In the genomic region with DNA sequence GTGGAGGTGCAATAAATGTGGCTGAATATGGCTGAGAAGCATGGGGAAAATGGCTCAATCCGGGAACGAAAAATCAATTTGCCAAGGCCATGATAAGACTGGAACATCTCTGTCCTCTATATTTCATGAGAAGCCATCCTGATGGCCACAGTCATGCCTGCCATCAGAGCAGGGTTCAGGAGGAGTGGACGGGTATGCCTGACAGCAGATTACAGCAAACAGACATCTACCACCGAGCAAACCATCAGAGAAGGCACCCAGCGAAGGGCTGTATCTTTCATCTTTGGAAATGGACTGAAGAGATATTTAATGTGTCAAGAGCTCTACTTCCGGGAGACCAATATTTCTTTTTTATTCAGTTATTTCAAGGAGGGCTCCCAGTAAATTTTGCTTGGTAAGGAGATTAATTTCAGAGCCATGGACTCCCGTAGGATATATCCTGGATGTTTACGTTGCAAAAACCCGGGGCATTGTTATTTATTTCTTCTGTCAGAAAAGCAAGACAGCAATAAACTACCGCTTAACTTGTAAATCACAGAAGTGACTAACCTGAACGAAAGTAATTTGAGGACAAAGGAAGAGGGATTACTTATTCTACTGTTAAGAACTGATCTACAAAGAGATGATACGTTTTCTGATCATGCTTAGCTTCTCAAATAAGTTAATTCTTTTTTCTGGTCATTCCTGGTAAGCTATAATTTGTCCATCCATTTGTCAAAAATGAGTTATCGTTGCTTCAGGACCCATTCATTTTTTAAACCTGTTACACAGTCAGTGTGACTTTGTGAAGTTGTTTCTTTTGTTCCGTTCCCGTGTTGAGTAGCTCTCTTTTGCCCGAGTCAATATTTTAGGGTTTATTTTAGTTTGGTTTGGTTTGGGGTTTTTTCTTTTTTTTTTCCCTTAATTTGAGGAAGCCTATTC, we compare ENCODE assay signal across 8 cellular contexts.
DNase-seq lines count a peak whose midpoint lies in the region; ATAC-seq and TF ChIP-seq lines count a peak whose summit lies in the region.

No MANE protein-coding gene starts in this region.

- no peaks in the 10 kb centered on the region for H3K36me3 Mint-ChIP-seq in activated CD4-positive, alpha-beta memory T cell treated with anti-CD3 and anti-CD28 coated beads, Interleukin-2, amount 10 ng/mL, durations not matched to agents 7 days and 5 days (ENCODE audit: low read depth)

- peak overlapping the region; percentile 37 for H3K9ac ChIP-seq in HUES48 (ENCODE audit: low read depth, low read length)

- no peak for ATAC-seq in HG02938 (IDR thresholded peaks at IDR 0.05; ENCODE audit: unreplicated experiment)
- no peak for ATAC-seq in GM18858 (IDR thresholded peaks at IDR 0.05; ENCODE audit: unreplicated experiment)
- ATAC-seq in HG03457 (IDR thresholded peaks at IDR 0.05; ENCODE audit: unreplicated experiment) = no peak

- H3K9me3 Mint-ChIP-seq in activated CD4-positive, alpha-beta memory T cell treated with anti-CD3 and anti-CD28 coated beads, Interleukin-2, amount 10 ng/mL, durations not matched to agents 7 days and 5 days = no peaks in the 10 kb centered on the region

- no peaks in the 10 kb centered on the region for H3K27me3 ChIP-seq in HUES48 (ENCODE audit: control insufficient read depth, insufficient read depth, low read length)
- H3K27me3 ChIP-seq in left ventricle myocardium inferior (ENCODE audit: low read depth) = no peaks in the 10 kb centered on the region

- POLR2A ChIA-PET in activated CD4-positive, alpha-beta memory T cell treated with anti-CD3 and anti-CD28 coated beads, Interleukin-2, amount 10 ng/mL, durations not matched to agents 7 days and 5 days (lab: Charles Lee) = interaction anchor here (1.3 to 11.4 kb wide), 14 partner anchors 10 to 1410 kb away, joined by 3 to 452 read pairs (median 20); a partner anchor contains a TSS

- peak overlapping the region; percentile 54 for H3K4me3 ChIP-seq in HUES48 (ENCODE audit: low read depth, low read length)
- H3K4me3 ChIP-seq in left ventricle myocardium inferior = peak overlapping the region; percentile 59

- H3K4me3 Mint-ChIP-seq in activated CD4-positive, alpha-beta memory T cell treated with anti-CD3 and anti-CD28 coated beads, Interleukin-2, amount 10 ng/mL, durations not matched to agents 7 days and 5 days = peak overlapping the region; percentile 78

- H3K27ac ChIP-seq in HUES48 (ENCODE audit: low read depth, low read length) (peak overlapping the region; percentile 99), left ventricle myocardium inferior (replicated peaks) (peak overlapping the region; percentile 84)

- no peaks in the 10 kb centered on the region for H3K9me3 ChIP-seq in HUES48 (ENCODE audit: control insufficient read depth, insufficient read depth, low read length)
- H3K9me3 ChIP-seq in left ventricle myocardium inferior (replicated peaks) = no peaks in the 10 kb centered on the region

- H3K4me1 Mint-ChIP-seq in activated CD4-positive, alpha-beta memory T cell treated with anti-CD3 and anti-CD28 coated beads, Interleukin-2, amount 10 ng/mL, durations not matched to agents 7 days and 5 days = peaks cover 65% of the 10 kb centered on the region

- no peaks in the 10 kb centered on the region for H3K27me3 Mint-ChIP-seq in activated CD4-positive, alpha-beta memory T cell treated with anti-CD3 and anti-CD28 coated beads, Interleukin-2, amount 10 ng/mL, durations not matched to agents 7 days and 5 days

- intact Hi-C loops in left ventricle myocardium inferior (cut with micrococcal nuclease) = no loop called here

- peak overlapping the region; percentile 93 for H3K27ac Mint-ChIP-seq in activated CD4-positive, alpha-beta memory T cell treated with anti-CD3 and anti-CD28 coated beads, Interleukin-2, amount 10 ng/mL, durations not matched to agents 7 days and 5 days

- H3K4me1 ChIP-seq in HUES48 (ENCODE audit: control insufficient read depth, insufficient read depth, low read length) (peaks cover 62% of the 10 kb centered on the region), left ventricle myocardium inferior (peaks cover 16% of the 10 kb centered on the region)

- H3K36me3 ChIP-seq in HUES48 (ENCODE audit: control insufficient read depth, insufficient read depth, low read length) (no peaks in the 10 kb centered on the region), left ventricle myocardium inferior (no peaks in the 10 kb centered on the region)

- DNase-seq in DMS79 treated with DMSO at 0.1 percent for 48 hours (lab: John Stamatoyannopoulos, UW) (peak; percentile 54), left ventricle myocardium inferior (no peak), retina (peak; percentile 64)
- no peak for DNase-seq in activated CD4-positive, alpha-beta memory T cell treated with anti-CD3 and anti-CD28 coated beads, Interleukin-2, amount 10 ng/mL, durations not matched to agents 7 days and 5 days

- TF ChIP-seq CTCF in left ventricle myocardium inferior (IDR thresholded peaks at IDR 0.05; ENCODE audit: borderline replicate concordance) = no peak

- CTCF ChIA-PET in activated CD4-positive, alpha-beta memory T cell treated with anti-CD3 and anti-CD28 coated beads, Interleukin-2, amount 10 ng/mL, durations not matched to agents 7 days and 5 days (lab: Charles Lee) = interaction anchor here (0.6 to 5.8 kb wide), 13 partner anchors 8 to 96 kb away, joined by 3 to 69 read pairs (median 5); a partner anchor contains a TSS

Comparison
In these comparisons a context has a peak if more than half of its experiments do, and no peak if none do; other contexts are left out.
1. DNase-seq: peak in DMS79 treated with DMSO at 0.1 percent for 48 hours (single experiment) and retina (single experiment); none in activated CD4-positive, alpha-beta memory T cell treated with anti-CD3 and anti-CD28 coated beads, Interleukin-2, amount 10 ng/mL, durations not matched to agents 7 days and 5 days (single experiment) and left ventricle myocardium inferior (single experiment).